Comparison of ENCODE assay signal across 18 cellular contexts in the genomic region with DNA sequence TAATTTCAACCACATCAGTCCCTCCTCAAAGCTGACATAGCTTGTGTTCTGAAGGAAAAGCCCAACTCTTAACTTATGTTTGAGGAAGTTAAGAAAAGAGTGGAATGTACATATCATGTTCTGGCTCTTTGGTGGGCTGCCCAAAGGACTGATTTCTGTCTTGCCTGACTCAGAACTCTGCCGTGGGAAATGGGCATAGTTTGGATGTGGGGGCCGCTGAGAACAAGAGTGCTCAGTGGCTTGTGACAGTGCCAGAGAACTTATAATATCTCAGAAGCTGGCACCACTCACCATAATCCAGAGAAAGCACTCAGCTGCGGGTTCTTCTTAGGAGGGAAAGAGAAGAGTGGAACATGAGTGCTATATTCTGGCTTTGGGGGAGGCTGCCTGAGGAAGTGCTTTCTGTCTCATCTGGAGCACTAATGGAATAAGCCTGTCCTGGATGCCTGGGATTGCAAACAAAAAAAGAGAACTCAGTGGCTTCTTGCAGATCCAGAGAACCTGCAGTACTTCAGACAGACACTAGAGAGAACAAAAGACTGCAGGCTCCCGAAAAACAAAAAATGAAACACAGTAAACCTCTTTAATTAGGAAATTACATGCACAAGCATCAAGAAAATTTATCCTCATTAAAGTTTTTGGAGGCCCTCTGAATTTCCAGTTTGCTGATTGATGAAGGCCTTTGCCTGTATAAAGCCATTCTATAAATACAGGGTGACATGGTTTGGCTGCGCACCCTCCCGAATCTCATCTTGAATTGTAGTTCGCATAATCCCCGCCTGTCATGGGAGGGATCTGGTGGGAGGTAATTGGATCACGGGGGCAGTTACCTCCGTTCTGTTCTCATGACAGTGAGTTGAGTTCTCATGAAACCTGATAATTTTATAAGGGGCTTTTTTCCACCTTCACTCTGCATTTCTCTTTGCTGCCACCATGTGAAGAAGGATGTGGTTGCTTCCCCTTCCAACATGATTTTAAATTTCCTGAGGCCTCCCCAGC.
DNase-seq lines count a peak whose midpoint lies in the region; ATAC-seq and TF ChIP-seq lines count a peak whose summit lies in the region.
"Had no signal": no experiment of that assay in that cellular context is flagged by ENCODE, and none has a peak within 500 bp of the region (broad histone marks: within the 10 kb centered on the region; RNA-seq: fewer than 3 reads in every experiment).

No MANE protein-coding gene starts in this region.

- H3K27ac ChIP-seq in RWPE2 (ENCODE audit: poor library complexity, severe bottlenecking) (no peak overlapping the region), esophagus muscularis mucosa (replicated peaks in 1 of 4) (no peak overlapping the region)
- H3K27ac ChIP-seq in naive thymus-derived CD4-positive, alpha-beta T cell (ENCODE audit: low read depth, low read length) = no peak overlapping the region
- H3K27ac ChIP-seq: 22Rv1 had no signal

- H3K36me3 ChIP-seq in RWPE2 (ENCODE audit: low read depth) (no peaks in the 10 kb centered on the region), esophagus muscularis mucosa (no peaks in the 10 kb centered on the region)
- H3K36me3 ChIP-seq in naive thymus-derived CD4-positive, alpha-beta T cell (ENCODE audit: control insufficient read depth in 2 of 3, insufficient read depth in 3 of 3, low read length in 3 of 3) = no peaks in the 10 kb centered on the region

- peak; percentile 11 for TF ChIP-seq CTCF in RWPE2 (IDR thresholded peaks at IDR 0.05; ENCODE audit: poor library complexity, severe bottlenecking)
- TF ChIP-seq CTCF in epithelial cell of esophagus (IDR thresholded peaks at IDR 0.05; ENCODE audit: insufficient read depth, low read depth, low read length, missing control alignments) = no peak
- peak; percentile 43 for TF ChIP-seq CTCF in progenitor cell of endocrine pancreas (IDR thresholded peaks at IDR 0.05; ENCODE audit: unreplicated experiment)
- no peak for TF ChIP-seq CTCF in esophagus muscularis mucosa (IDR thresholded peaks at IDR 0.05)

- DNase-seq in DMS53 (lab: John Stamatoyannopoulos, UW) (peak; percentile 10), DMS53 treated with DMSO at 0.1 percent for 48 hours (lab: John Stamatoyannopoulos, UW; ENCODE audit: unreplicated experiment) (no peak), RWPE2 (ENCODE audit: low spot score) (no peak), epithelial cell of esophagus (ENCODE audit: low read depth) (peak; percentile 2), progenitor cell of endocrine pancreas (ENCODE audit: low spot score, unreplicated experiment) (no peak), esophagus muscularis mucosa (ENCODE audit: extremely low spot score) (no peak), immature natural killer cell (no peak)
- no peak for DNase-seq in naive thymus-derived CD4-positive, alpha-beta T cell
- DNase-seq: activated B cell treated with CpG ODN at 0.5 μM for 24 hours; activated naive CD4-positive, alpha-beta T cell treated with anti-CD3 and anti-CD28 coated beads, Interleukin-2, amount 10 ng/mL, durations not matched to agents 7 days and 5 days; effector memory CD8-positive, alpha-beta T cell; EL; NCI-H1048; stimulated activated CD4-positive, alpha-beta T cell treated with anti-CD3 and anti-CD28 coated beads, Interleukin-4, amount 100 ng/mL, for 24 hours; trophoblast cell had no signal

- H3K27me3 ChIP-seq in RWPE2 (ENCODE audit: insufficient read depth, poor library complexity, severe bottlenecking) (no peaks in the 10 kb centered on the region), esophagus muscularis mucosa (no peaks in the 10 kb centered on the region)
- no peaks in the 10 kb centered on the region for H3K27me3 ChIP-seq in naive thymus-derived CD4-positive, alpha-beta T cell (ENCODE audit: control insufficient read depth in 2 of 2, insufficient read depth in 2 of 2, low read length in 2 of 2)

- intact Hi-C loops in naive thymus-derived CD4-positive, alpha-beta T cell (cut with micrococcal nuclease) = no loop called here
- intact Hi-C loops in esophagus muscularis mucosa (cut with DNase I) = no loop called here

- TF ChIP-seq EP300 in esophagus muscularis mucosa (IDR thresholded peaks at IDR 0.05) = no peak

- H3K4me3 ChIP-seq in RWPE2 (ENCODE audit: severe bottlenecking) (no peak overlapping the region), epithelial cell of esophagus (ENCODE audit: low read length) (no peak overlapping the region), esophagus muscularis mucosa (no peak overlapping the region)
- no peak overlapping the region for H3K4me3 ChIP-seq in naive thymus-derived CD4-positive, alpha-beta T cell (ENCODE audit: low read length)

- CTCF ChIA-PET in naive thymus-derived CD4-positive, alpha-beta T cell (lab: Charles Lee) = no interaction called here

- 60% methylated on average over 10 of the region's 10 CpGs for WGBS in esophagus muscularis mucosa

- no peak for TF ChIP-seq POLR2A in esophagus muscularis mucosa (IDR thresholded peaks at IDR 0.05; ENCODE audit: low read depth)

- H3K27me3 Mint-ChIP-seq in progenitor cell of endocrine pancreas = no peaks in the 10 kb centered on the region
- H3K27me3 Mint-ChIP-seq in naive thymus-derived CD4-positive, alpha-beta T cell = peaks cover 0 to 17% (median 0%) of the 10 kb centered on the region in 5 donors
- peaks cover 2 to 8% (median 4%) of the 10 kb centered on the region in 3 donors for H3K27me3 Mint-ChIP-seq in immature natural killer cell (ENCODE audit: low read depth in 3 of 3)

- ATAC-seq in RWPE2 (ENCODE audit: low read depth) = no peak
- ATAC-seq in naive thymus-derived CD4-positive, alpha-beta T cell = no peak
- ATAC-seq: effector memory CD8-positive, alpha-beta T cell; sciatic nerve had no signal

- no peak overlapping the region for H3K27ac Mint-ChIP-seq in progenitor cell of endocrine pancreas
- H3K27ac Mint-ChIP-seq in naive thymus-derived CD4-positive, alpha-beta T cell = peak overlapping the region in 2 of 9 donors; percentile 3 to 36
- H3K27ac Mint-ChIP-seq in immature natural killer cell = no peak overlapping the region
- H3K27ac Mint-ChIP-seq: activated B cell treated with CpG ODN at 0.5 μM for 24 hours; activated naive CD4-positive, alpha-beta T cell treated with anti-CD3 and anti-CD28 coated beads, Interleukin-2, amount 10 ng/mL, durations not matched to agents 7 days and 5 days; CD14-positive monocyte; effector memory CD8-positive, alpha-beta T cell had no signal

- H3K4me3 Mint-ChIP-seq in progenitor cell of endocrine pancreas (ENCODE audit: low read depth) = no peak overlapping the region
- no peak overlapping the region for H3K4me3 Mint-ChIP-seq in naive thymus-derived CD4-positive, alpha-beta T cell
- H3K4me3 Mint-ChIP-seq in immature natural killer cell = no peak overlapping the region
- H3K4me3 Mint-ChIP-seq: activated B cell treated with CpG ODN at 0.5 μM for 24 hours; activated naive CD4-positive, alpha-beta T cell treated with anti-CD3 and anti-CD28 coated beads, Interleukin-2, amount 10 ng/mL, durations not matched to agents 7 days and 5 days; CD14-positive monocyte; effector memory CD8-positive, alpha-beta T cell had no signal

- H3K9me3 ChIP-seq in RWPE2 (ENCODE audit: severe bottlenecking) (no peaks in the 10 kb centered on the region), esophagus muscularis mucosa (peaks cover 0 to 8% (median 4%) of the 10 kb centered on the region in 4 donors)
- no peaks in the 10 kb centered on the region for H3K9me3 ChIP-seq in naive thymus-derived CD4-positive, alpha-beta T cell (ENCODE audit: control insufficient read depth in 2 of 3, low read length in 3 of 3)

- H3K4me1 Mint-ChIP-seq in progenitor cell of endocrine pancreas (ENCODE audit: low read depth) = peaks cover 8% of the 10 kb centered on the region
- H3K4me1 Mint-ChIP-seq in naive thymus-derived CD4-positive, alpha-beta T cell = peaks cover 0 to 2% (median 0%) of the 10 kb centered on the region in 7 donors
- no peaks in the 10 kb centered on the region for H3K4me1 Mint-ChIP-seq in immature natural killer cell
- H3K4me1 Mint-ChIP-seq: activated B cell treated with CpG ODN at 0.5 μM for 24 hours, CD14-positive monocyte had no signal

- H3K4me1 ChIP-seq in RWPE2 (ENCODE audit: insufficient read depth, poor library complexity, severe bottlenecking) (no peaks in the 10 kb centered on the region), esophagus muscularis mucosa (no peaks in the 10 kb centered on the region)
- no peaks in the 10 kb centered on the region for H3K4me1 ChIP-seq in naive thymus-derived CD4-positive, alpha-beta T cell (ENCODE audit: control insufficient read depth in 2 of 2, insufficient read depth in 2 of 2, low read length in 2 of 2)

- H3K36me3 Mint-ChIP-seq in progenitor cell of endocrine pancreas (ENCODE audit: insufficient read depth) = peaks cover 1% of the 10 kb centered on the region
- peaks cover 0 to 26% (median 9%) of the 10 kb centered on the region in 5 donors for H3K36me3 Mint-ChIP-seq in naive thymus-derived CD4-positive, alpha-beta T cell
- H3K36me3 Mint-ChIP-seq in immature natural killer cell = peaks cover 4 to 10% (median 9%) of the 10 kb centered on the region in 3 donors
- H3K36me3 Mint-ChIP-seq: CD14-positive monocyte had no signal

- POLR2A ChIA-PET in naive thymus-derived CD4-positive, alpha-beta T cell (lab: Charles Lee) = interaction anchor here (1.1 kb wide), 1 partner anchor 11 kb away, joined by 3 read pairs; no protein-coding TSS in a partner anchor

- H3K9me3 Mint-ChIP-seq in progenitor cell of endocrine pancreas (ENCODE audit: low read depth) (peaks cover 26% of the 10 kb centered on the region), immature natural killer cell (peaks cover 5 to 20% (median 12%) of the 10 kb centered on the region in 6 donors)
- peaks cover 0 to 34% (median 15%) of the 10 kb centered on the region in 11 donors for H3K9me3 Mint-ChIP-seq in naive thymus-derived CD4-positive, alpha-beta T cell
- H3K9me3 Mint-ChIP-seq: effector memory CD8-positive, alpha-beta T cell had no signal

Comparison
In these comparisons a context has a peak if more than half of its experiments do, and no peak if none do; other contexts are left out.
1. DNase-seq: peak in DMS53 (single experiment) and epithelial cell of esophagus (single experiment); none in DMS53 treated with DMSO at 0.1 percent for 48 hours (single experiment), RWPE2 (single experiment), progenitor cell of endocrine pancreas (single experiment), naive thymus-derived CD4-positive, alpha-beta T cell (0 of 9), esophagus muscularis mucosa (single experiment) and immature natural killer cell (0 of 3).
2. CTCF ChIP-seq: peak in RWPE2 (single experiment) and progenitor cell of endocrine pancreas (single experiment); none in epithelial cell of esophagus (single experiment) and esophagus muscularis mucosa (0 of 3).